ENCODE assay signal across 17 cellular contexts in genomic region chr16:84486551-84487235, GRCh38.
"Had no signal": no experiment of that assay in that cellular context is flagged by ENCODE, and none has a peak within 500 bp of the region (broad histone marks: within the 10 kb centered on the region; RNA-seq: fewer than 3 reads in every experiment).

No MANE protein-coding gene starts in this region.

- H3K9me3 ChIP-seq: neutrophil, ovary, right atrium auricular region, sigmoid colon had no signal

- H3K27me3 ChIP-seq: dorsolateral prefrontal cortex, hepatocyte, neutrophil, ovary, right atrium auricular region, sigmoid colon had no signal

- DNase-seq: cortex of kidney; effector CD8-positive, alpha-beta T cell; foreskin melanocyte; left colon; mesendoderm; sigmoid colon; stimulated activated CD4-positive, alpha-beta T cell treated with anti-CD3 and anti-CD28 coated beads, Interleukin-2, amount 100 ng/mL, for 24 hours; stimulated activated CD4-positive, alpha-beta T cell treated with anti-CD3 and anti-CD28 coated beads, Interleukin-4, amount 100 ng/mL, for 4 hours; stimulated activated naive CD4-positive, alpha-beta T cell; trophoblast cell had no signal

- H3K4me1 ChIP-seq: right atrium auricular region had no signal

- ATAC-seq: left colon; naive thymus-derived CD8-positive, alpha-beta T cell had no signal

- H3K4me3 ChIP-seq: dorsolateral prefrontal cortex, hepatocyte, ovary, right atrium auricular region, sigmoid colon, skin epidermis had no signal

- H3K27ac Mint-ChIP-seq: naive thymus-derived CD8-positive, alpha-beta T cell had no signal

- H3K27ac ChIP-seq: dorsolateral prefrontal cortex, hepatocyte, neutrophil, ovary, right atrium auricular region, sigmoid colon, skin epidermis had no signal

- H3K27me3 Mint-ChIP-seq: naive thymus-derived CD8-positive, alpha-beta T cell had no signal

- H3K4me1 Mint-ChIP-seq: naive thymus-derived CD8-positive, alpha-beta T cell had no signal

- H3K36me3 ChIP-seq: ovary had no signal

- H3K4me3 Mint-ChIP-seq: naive thymus-derived CD8-positive, alpha-beta T cell had no signal
